Comparison of ENCODE assay signal across 26 cellular contexts in genomic region chr5:54681036-54681435, GRCh38.
"Had no signal": no experiment of that assay in that cellular context is flagged by ENCODE, and none has a peak within 500 bp of the region (broad histone marks: within the 10 kb centered on the region; RNA-seq: fewer than 3 reads in every experiment).

No MANE protein-coding gene starts in this region.

- ATAC-seq: activated T-cell treated with anti-CD3 and anti-CD28 coated beads, Interleukin-2, amount 50 U/mL, for 4 hours; activated T-helper 17 cell treated with anti-CD3 and anti-CD28 coated beads, Interleukin-2, amount 50 U/mL, for 72 hours; Panc1; Right ventricle myocardium inferior had no signal

- H3K4me3 ChIP-seq: SK-N-MC had no signal

- DNase-seq: activated CD4-positive, alpha-beta memory T cell treated with anti-CD3 and anti-CD28 coated beads for 36 hours; activated CD4-positive, alpha-beta T cell treated with anti-CD3 and anti-CD28 coated beads, Interleukin-2, amount 10 ng/mL, durations not matched to agents 7 days and 5 days; activated CD4-positive, CD25-positive, alpha-beta regulatory T cell; activated CD8-positive, alpha-beta memory T cell treated with anti-CD3 and anti-CD28 coated beads for 24 hours; activated gamma-delta T cell; activated naive CD4-positive, alpha-beta T cell treated with anti-CD3 and anti-CD28 coated beads for 36 hours; activated T-cell treated with anti-CD3 and anti-CD28 coated beads, Interleukin-2, amount 50 U/mL, for 4 hours; central memory CD4-positive, alpha-beta T cell; NCI-H1092; NCI-H1417; NCI-H1930; NCI-H2171; NCI-H2227 treated with DMSO at 0.1 percent for 48 hours; NCI-H446 treated with DMSO at 0.1 percent for 48 hours; NCI-H526; NCI-H82; OCI-M1; RPMI8226; T-helper 1 cell had no signal

- H3K27ac ChIP-seq: KMS-11, SK-N-MC, VCaP had no signal

- H3K4me2 ChIP-seq: KMS-11 had no signal

- FAIRE-seq: bronchial epithelial cell had no signal
